16 cellular contexts compared by ENCODE assay signal in the genomic region with DNA sequence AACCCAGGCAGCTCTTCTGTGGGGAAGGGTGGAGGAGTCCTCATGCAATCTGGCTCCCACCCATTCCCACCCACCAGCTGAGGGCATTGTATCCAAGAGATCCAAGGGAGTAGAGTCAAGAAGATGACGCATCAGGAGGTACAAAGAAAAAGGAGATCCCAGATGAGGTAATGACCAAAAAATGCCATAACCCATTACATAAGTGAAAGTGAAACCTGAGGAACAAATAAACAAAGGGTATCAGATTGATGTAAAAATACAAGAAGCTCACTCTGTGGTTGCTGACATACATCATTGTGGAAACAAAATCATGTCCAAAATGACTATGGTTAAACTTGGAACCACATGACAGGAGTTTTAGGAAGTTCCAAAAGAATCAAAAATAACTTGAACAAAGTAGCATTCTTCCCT. TPM values are rescaled to one million over a fixed set of nuclear protein-coding genes. Genes with fewer than 3 reads are reported as not detected.
DNase-seq lines count a peak whose midpoint lies in the region; ATAC-seq, FAIRE-seq and TF ChIP-seq lines count a peak whose summit lies in the region.
"Had no signal": no experiment of that assay in that cellular context is flagged by ENCODE, and none has a peak within 500 bp of the region (broad histone marks: within the 10 kb centered on the region; RNA-seq: fewer than 3 reads in every experiment).

No MANE protein-coding gene starts in this region.

- peaks cover 23% of the 10 kb centered on the region for H3K9me3 Mint-ChIP-seq in activated naive CD4-positive, alpha-beta T cell treated with anti-CD3 and anti-CD28 coated beads, Interleukin-2, amount 10 ng/mL, durations not matched to agents 7 days and 5 days
- peaks cover 14 to 16% of the 10 kb centered on the region in 2 donors for H3K9me3 Mint-ChIP-seq in natural killer cell

- intact Hi-C loops in natural killer cell (cut with micrococcal nuclease) = no loop called here

- peak overlapping the region; percentile 56 for H3K27ac Mint-ChIP-seq in activated naive CD4-positive, alpha-beta T cell treated with anti-CD3 and anti-CD28 coated beads, Interleukin-2, amount 10 ng/mL, durations not matched to agents 7 days and 5 days
- H3K27ac Mint-ChIP-seq in natural killer cell = no peak overlapping the region
- H3K27ac Mint-ChIP-seq: activated T-helper 2 cell treated with anti-CD3 and anti-CD28 coated beads, Interferon-gamma antibody, Interleukin-2, Interleukin-4, amounts not matched to agents 10 μg/mL and 5 μg/mL and 100 μg/mL, durations not matched to agents 14 hours and 24 hours and 36 hours; B cell; WTC11 had no signal

- no peaks in the 10 kb centered on the region for H3K27me3 Mint-ChIP-seq in activated naive CD4-positive, alpha-beta T cell treated with anti-CD3 and anti-CD28 coated beads, Interleukin-2, amount 10 ng/mL, durations not matched to agents 7 days and 5 days
- no peaks in the 10 kb centered on the region for H3K27me3 Mint-ChIP-seq in natural killer cell (ENCODE audit: low read depth in 2 of 2)
- H3K27me3 Mint-ChIP-seq: B cell had no signal

- peaks cover 12% of the 10 kb centered on the region for H3K36me3 Mint-ChIP-seq in activated naive CD4-positive, alpha-beta T cell treated with anti-CD3 and anti-CD28 coated beads, Interleukin-2, amount 10 ng/mL, durations not matched to agents 7 days and 5 days
- H3K36me3 Mint-ChIP-seq in natural killer cell = peaks cover 25% of the 10 kb centered on the region

- H3K9me3 ChIP-seq in RWPE2 (ENCODE audit: severe bottlenecking) = peaks cover 8% of the 10 kb centered on the region
- H3K9me3 ChIP-seq: testis had no signal

- H3K4me1 Mint-ChIP-seq in activated naive CD4-positive, alpha-beta T cell treated with anti-CD3 and anti-CD28 coated beads, Interleukin-2, amount 10 ng/mL, durations not matched to agents 7 days and 5 days = peaks cover 8% of the 10 kb centered on the region
- no peaks in the 10 kb centered on the region for H3K4me1 Mint-ChIP-seq in natural killer cell

- H3K27me3 ChIP-seq in RWPE2 (ENCODE audit: insufficient read depth, poor library complexity, severe bottlenecking) = no peaks in the 10 kb centered on the region
- H3K27me3 ChIP-seq: testis had no signal

- CTCF ChIA-PET in activated naive CD4-positive, alpha-beta T cell treated with anti-CD3 and anti-CD28 coated beads, Interleukin-2, amount 10 ng/mL, durations not matched to agents 7 days and 5 days (lab: Charles Lee) = no interaction called here

- no peak for FAIRE-seq in HTR-8/SVneo (lab: Jason Lieb, UNC)
- FAIRE-seq: colon, K562 had no signal

- H3K36me3 ChIP-seq in RWPE2 (ENCODE audit: low read depth) = peaks cover 11% of the 10 kb centered on the region

- H3K4me1 ChIP-seq in RWPE2 (ENCODE audit: insufficient read depth, poor library complexity, severe bottlenecking) = no peaks in the 10 kb centered on the region
- H3K4me1 ChIP-seq: testis had no signal

- no peak overlapping the region for H3K27ac ChIP-seq in RWPE2 (ENCODE audit: poor library complexity, severe bottlenecking)
- H3K27ac ChIP-seq: testis had no signal

- ATAC-seq in RWPE2 (ENCODE audit: low read depth) = peak; percentile 25; the same call in 1 of the 3 replicates
- ATAC-seq in natural killer cell = no peak
- ATAC-seq: K562, WTC11 had no signal

- no peak overlapping the region for H3K4me3 Mint-ChIP-seq in activated naive CD4-positive, alpha-beta T cell treated with anti-CD3 and anti-CD28 coated beads, Interleukin-2, amount 10 ng/mL, durations not matched to agents 7 days and 5 days
- no peak overlapping the region for H3K4me3 Mint-ChIP-seq in natural killer cell
- H3K4me3 Mint-ChIP-seq: B cell, WTC11 had no signal

- TF ChIP-seq CTCF in RWPE2 (IDR thresholded peaks at IDR 0.05; ENCODE audit: poor library complexity, severe bottlenecking) = no peak
- TF ChIP-seq CTCF in epithelial cell of esophagus (IDR thresholded peaks at IDR 0.05; ENCODE audit: insufficient read depth, low read depth, low read length, missing control alignments) = no peak
- TF ChIP-seq CTCF in natural killer cell (IDR thresholded peaks at IDR 0.05) = no peak

- no peak overlapping the region for H3K4me3 ChIP-seq in RWPE2 (ENCODE audit: severe bottlenecking)
- H3K4me3 ChIP-seq in epithelial cell of esophagus (ENCODE audit: low read length) = no peak overlapping the region
- H3K4me3 ChIP-seq: K562, testis had no signal

- no peak for DNase-seq in activated naive CD4-positive, alpha-beta T cell treated with anti-CD3 and anti-CD28 coated beads, Interleukin-2, amount 10 ng/mL, durations not matched to agents 7 days and 5 days
- DNase-seq in activated naive CD4-positive, alpha-beta T cell (lab: John Stamatoyannopoulos, UW) = no peak
- no peak for DNase-seq in RWPE2 (ENCODE audit: low spot score)
- peak; percentile 68 for DNase-seq in epithelial cell of esophagus (ENCODE audit: low read depth)
- peak; percentile 71 for DNase-seq in smooth muscle cell of the brain vasculature (ENCODE audit: low read depth, low spot score)
- DNase-seq in Ammon's horn (ENCODE audit: low spot score) = no peak
- no peak for DNase-seq in natural killer cell
- DNase-seq in HTR-8/SVneo (ENCODE audit: insufficient read length, low spot score) = no peak
- DNase-seq: head of caudate nucleus, NCI-H2227 treated with DMSO at 0.1 percent for 48 hours, testis had no signal

RNA-seq across cellular contexts. Expression of a gene that starts 42.5 kb away (rescaled TPM):
- not detected for total RNA-seq in natural killer cell
- total RNA-seq: B cell had no signal

Comparison
In these comparisons a context has a peak if more than half of its experiments do, and no peak if none do; other contexts are left out.
1. DNase-seq: peak in epithelial cell of esophagus (single experiment) and smooth muscle cell of the brain vasculature (single experiment); none in activated naive CD4-positive, alpha-beta T cell treated with anti-CD3 and anti-CD28 coated beads, Interleukin-2, amount 10 ng/mL, durations not matched to agents 7 days and 5 days (single experiment), activated naive CD4-positive, alpha-beta T cell (0 of 4), RWPE2 (single experiment), Ammon's horn (single experiment), natural killer cell (single experiment) and HTR-8/SVneo (single experiment).